In the genomic region with DNA sequence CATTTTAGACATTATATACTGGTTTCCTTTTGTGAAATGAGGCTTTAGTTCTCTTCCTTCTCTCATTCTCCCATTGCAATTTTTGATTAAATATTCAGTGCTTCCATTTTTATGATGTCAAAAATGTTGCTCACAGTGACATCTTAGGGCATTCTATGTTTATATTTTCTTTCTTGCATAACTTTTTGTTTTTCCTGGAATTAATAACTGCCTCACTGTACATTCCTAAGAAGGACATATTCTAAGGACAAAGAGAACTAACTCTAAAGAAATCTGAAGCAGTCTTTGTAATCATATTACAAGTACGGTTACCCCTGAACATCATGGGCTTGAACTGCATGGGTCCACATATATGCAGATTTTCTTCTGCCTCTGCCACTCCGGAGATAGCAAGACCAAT, we compare ENCODE assay signal across 14 cellular contexts. TPM values are rescaled to one million over a fixed set of nuclear protein-coding genes. Genes with fewer than 3 reads are reported as not detected.
A peak's percentile ranks its signal among the peaks of the same experiment; 100 is the strongest.
DNase-seq lines count a peak whose midpoint lies in the region; TF ChIP-seq lines count a peak whose summit lies in the region.
"Had no signal": no experiment of that assay in that cellular context is flagged by ENCODE, and none has a peak within 500 bp of the region (broad histone marks: within the 10 kb centered on the region; RNA-seq: fewer than 3 reads in every experiment).

No MANE protein-coding gene starts in this region.

- no peaks in the 10 kb centered on the region for H3K27me3 ChIP-seq in ACC112 (ENCODE audit: insufficient read depth, low read length)
- no peaks in the 10 kb centered on the region for H3K27me3 ChIP-seq in osteoblast (ENCODE audit: insufficient read depth, low read length)
- H3K27me3 ChIP-seq in Karpas-422 (ENCODE audit: low read length): no peaks in the 10 kb centered on the region

- TF ChIP-seq CTCF in choroid plexus epithelial cell (conservative IDR thresholded peaks at IDR 0.05; ENCODE audit: low read depth, low read length): no peak
- TF ChIP-seq CTCF in osteoblast (IDR thresholded peaks at IDR 0.05; ENCODE audit: extremely low read depth, low read depth, low read length): no peak

- H3K4me2 ChIP-seq in osteoblast (ENCODE audit: insufficient read depth, low read length) (peak overlapping the region; percentile 45), Karpas-422 (ENCODE audit: low read depth, low read length, poor library complexity, severe bottlenecking) (no peak overlapping the region)

- H3K9me3 ChIP-seq in osteoblast (ENCODE audit: low read depth, low read length) (no peaks in the 10 kb centered on the region), Karpas-422 (ENCODE audit: low read length) (no peaks in the 10 kb centered on the region)

- H3K4me1 ChIP-seq in ACC112 (ENCODE audit: control insufficient read depth, insufficient read depth, low read length, unreplicated experiment) (peaks cover 22% of the 10 kb centered on the region), osteoblast (ENCODE audit: insufficient read depth, low read length) (peaks cover 20% of the 10 kb centered on the region), Karpas-422 (ENCODE audit: low read length) (peaks cover 9% of the 10 kb centered on the region)

- peak; percentile 15 for DNase-seq in HCEC 1CT
- peak; percentile 35 for DNase-seq in choroid plexus epithelial cell (ENCODE audit: low read depth)
- DNase-seq in osteoblast (ENCODE audit: insufficient read length, low spot score, missing footprints): peak; percentile 44
- no peak for DNase-seq in stimulated activated CD4-positive, alpha-beta T cell treated with anti-CD3 and anti-CD28 coated beads, Interleukin-4, amount 100 ng/mL, for 24 hours
- no peak for DNase-seq in SW 1271 (lab: John Stamatoyannopoulos, UW)
- no peak for DNase-seq in Karpas-422
- no peak for DNase-seq in NCI-H510A (lab: John Stamatoyannopoulos, UW)
- DNase-seq: C1 segment of cervical spinal cord; Calu3; CD4-positive, alpha-beta T cell; DMS 273 treated with DMSO at 0.1 percent for 48 hours; GM23248 had no signal

- H3K36me3 ChIP-seq in ACC112 (ENCODE audit: insufficient read depth, low read length) (no peaks in the 10 kb centered on the region), osteoblast (ENCODE audit: insufficient read depth, low read length) (no peaks in the 10 kb centered on the region), Karpas-422 (ENCODE audit: insufficient read depth, low read length) (no peaks in the 10 kb centered on the region)

- H3K4me3 ChIP-seq in ACC112 (ENCODE audit: low read depth, low read length) (peak overlapping the region; percentile 22; the same call in 1 of the 2 replicates), choroid plexus epithelial cell (ENCODE audit: low read depth, low read length) (no peak overlapping the region), osteoblast (ENCODE audit: insufficient read depth, low read length) (no peak overlapping the region), Karpas-422 (ENCODE audit: low read length) (no peak overlapping the region)
- H3K4me3 ChIP-seq: GM23248 had no signal

- no peaks in the 10 kb centered on the region for H3K9me2 ChIP-seq in Karpas-422 (replicated peaks; ENCODE audit: insufficient read depth, low read length)

- H2AFZ ChIP-seq in ACC112 (ENCODE audit: low read length, unreplicated experiment) (peak overlapping the region; percentile 37), osteoblast (ENCODE audit: low read length) (peak overlapping the region; percentile 64), Karpas-422 (ENCODE audit: low read length) (no peak overlapping the region)
- H2AFZ ChIP-seq: GM23248 had no signal

- no peak overlapping the region for H3K9ac ChIP-seq in Karpas-422 (ENCODE audit: low read length)
- H3K9ac ChIP-seq: GM23248 had no signal

- H3K27ac ChIP-seq in ACC112 (ENCODE audit: low read depth, low read length) (peak overlapping the region; percentile 54), osteoblast (ENCODE audit: low read depth, low read length) (peak overlapping the region; percentile 19), Karpas-422 (ENCODE audit: low read length) (no peak overlapping the region)
- H3K27ac ChIP-seq: GM23248 had no signal

- H4K20me1 ChIP-seq in osteoblast (ENCODE audit: insufficient read depth, low read length) (no peaks in the 10 kb centered on the region), Karpas-422 (ENCODE audit: insufficient read depth, low read depth, low read length) (no peaks in the 10 kb centered on the region)

- no peaks in the 10 kb centered on the region for H3K79me2 ChIP-seq in ACC112 (ENCODE audit: control insufficient read depth, insufficient read depth, low read length, unreplicated experiment)
- no peaks in the 10 kb centered on the region for H3K79me2 ChIP-seq in osteoblast (ENCODE audit: insufficient read depth, low read length)
- H3K79me2 ChIP-seq in Karpas-422 (ENCODE audit: low read length): no peaks in the 10 kb centered on the region

RNA-seq across cellular contexts. Expression of a gene that starts 25.8 kb away (rescaled TPM):
- 0.72 and 1.8 TPM in 2 replicates for total RNA-seq in osteoblast
- total RNA-seq in Karpas-422 (2014; rRNA removed; shearing (Covaris generic); ENCODE audit: low replicate concordance): not detected in 2 replicates
- total RNA-seq: A172; Calu3; CD4-positive, alpha-beta T cell had no signal

RNA-seq across cellular contexts. Expression of a gene that starts 28.2 kb away (rescaled TPM):
- 0.36 and 0.59 TPM in 2 replicates for total RNA-seq in osteoblast
- not detected in 2 replicates for total RNA-seq in Karpas-422 (2014; rRNA removed; shearing (Covaris generic); ENCODE audit: low replicate concordance)
- total RNA-seq: A172; CD4-positive, alpha-beta T cell; GM23248 had no signal

Comparison
In these comparisons a context has a peak if more than half of its experiments do, and no peak if none do; other contexts are left out.
1. DNase-seq: peak in HCEC 1CT (single experiment), choroid plexus epithelial cell (single experiment) and osteoblast (single experiment); none in stimulated activated CD4-positive, alpha-beta T cell treated with anti-CD3 and anti-CD28 coated beads, Interleukin-4, amount 100 ng/mL, for 24 hours (single experiment), SW 1271 (0 of 2), Karpas-422 (single experiment) and NCI-H510A (single experiment).